23 cellular contexts compared by ENCODE assay signal in the genomic region with DNA sequence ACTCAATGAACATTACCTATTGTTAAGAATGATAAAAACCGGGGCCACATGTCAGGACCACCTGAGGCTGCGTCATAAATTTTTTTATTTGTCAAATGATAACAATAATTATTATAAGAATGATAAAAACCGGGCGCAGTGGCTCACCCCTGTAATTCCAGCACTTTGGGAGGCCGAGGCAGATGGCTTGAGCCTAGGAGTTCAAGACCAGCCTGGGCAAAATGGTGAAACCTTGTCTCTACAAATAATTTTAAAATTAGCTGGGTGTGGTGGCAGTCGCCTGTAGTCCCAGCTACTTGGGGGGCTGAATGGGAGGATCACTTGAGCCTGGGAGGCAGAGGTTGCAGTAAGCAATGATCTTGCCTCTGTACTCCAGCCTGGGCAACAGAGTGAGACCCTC. TPM values are rescaled to one million over a fixed set of nuclear protein-coding genes. Genes with fewer than 3 reads are reported as not detected.
DNase-seq lines count a peak whose midpoint lies in the region; ATAC-seq and TF ChIP-seq lines count a peak whose summit lies in the region.
"Had no signal": no experiment of that assay in that cellular context is flagged by ENCODE, and none has a peak within 500 bp of the region (broad histone marks: within the 10 kb centered on the region; RNA-seq: fewer than 3 reads in every experiment).

No MANE protein-coding gene starts in this region.

- H3F3A ChIP-seq in GM23338 (replicated peaks; ENCODE audit: low read depth) (0 out of 2 replicates have a peak, but pooled peaks cover 4% of the 10 kb centered on the region), SU-DHL-6 (ENCODE audit: insufficient read depth) (no peaks in the 10 kb centered on the region)

- H3K9me3 Mint-ChIP-seq in activated CD4-positive, alpha-beta T cell treated with anti-CD3 and anti-CD28 coated beads, Interleukin-2, amount 10 ng/mL, durations not matched to agents 7 days and 5 days, result no peaks in the 10 kb centered on the region
- no peaks in the 10 kb centered on the region for H3K9me3 Mint-ChIP-seq in activated CD4-positive, alpha-beta T cell treated with anti-CD3 and anti-CD28 coated beads for 36 hours (ENCODE audit: low read depth)
- no peaks in the 10 kb centered on the region for H3K9me3 Mint-ChIP-seq in GM23338
- H3K9me3 Mint-ChIP-seq: activated CD4-positive, alpha-beta T cell treated with anti-CD3 and anti-CD28 coated beads, Interleukin-2, amount 10 ng/mL, durations not matched to agents 24 days and 14 days; activated T-cell treated with anti-CD3 and anti-CD28 coated beads, Interleukin-2, amount 50 U/mL, for 72 hours; CD4-positive, alpha-beta T cell; central memory CD8-positive, alpha-beta T cell; dendritic cell treated with granulocyte-macrophage colony-stimulating factor and Interleukin-4, amounts not matched to agents 40 ng/mL and 50 ng/mL, for 4 days; endodermal cell; mesothelial cell of epicardium; stimulated activated memory B cell treated with anti-CD40 and anti-IgM and Interleukin-4, amounts not matched to agents 10 μg/mL and 1 μg/mL and 100 μg/mL, for 72 hours had no signal

- POLR2A ChIA-PET in activated CD4-positive, alpha-beta T cell treated with anti-CD3 and anti-CD28 coated beads, Interleukin-2, amount 10 ng/mL, durations not matched to agents 7 days and 5 days (lab: Charles Lee), result interaction anchor here (0.6 kb wide), 1 partner anchor 236 kb away, joined by 6 read pairs; no protein-coding TSS in a partner anchor
- POLR2A ChIA-PET in activated CD4-positive, alpha-beta T cell treated with anti-CD3 and anti-CD28 coated beads for 36 hours (lab: Charles Lee), result no interaction called here

- H3K27me3 Mint-ChIP-seq in activated CD4-positive, alpha-beta T cell treated with anti-CD3 and anti-CD28 coated beads, Interleukin-2, amount 10 ng/mL, durations not matched to agents 7 days and 5 days, result no peaks in the 10 kb centered on the region
- H3K27me3 Mint-ChIP-seq in activated CD4-positive, alpha-beta T cell treated with anti-CD3 and anti-CD28 coated beads for 36 hours, result no peaks in the 10 kb centered on the region
- H3K27me3 Mint-ChIP-seq in GM23338 (ENCODE audit: insufficient read depth, low read depth, poor library complexity), result peaks cover 5% of the 10 kb centered on the region
- H3K27me3 Mint-ChIP-seq in T-helper 17 cell, result no peaks in the 10 kb centered on the region
- H3K27me3 Mint-ChIP-seq: activated CD4-positive, alpha-beta T cell treated with anti-CD3 and anti-CD28 coated beads, Interleukin-2, amount 10 ng/mL, durations not matched to agents 24 days and 14 days; CD4-positive, alpha-beta T cell; central memory CD8-positive, alpha-beta T cell; naive B cell; stimulated activated memory B cell treated with anti-CD40 and anti-IgM and Interleukin-4, amounts not matched to agents 10 μg/mL and 1 μg/mL and 100 μg/mL, for 72 hours had no signal

- H3K27me3 ChIP-seq in GM23338 (ENCODE audit: insufficient read depth) (no peaks in the 10 kb centered on the region), SU-DHL-6 (ENCODE audit: low read length) (no peaks in the 10 kb centered on the region), neuron (ENCODE audit: insufficient read depth, low read length) (no peaks in the 10 kb centered on the region)

- H4K20me1 ChIP-seq in GM23338 (replicated peaks; ENCODE audit: insufficient read depth) (0 out of 2 replicates have a peak, but pooled peaks cover 7% of the 10 kb centered on the region), SU-DHL-6 (ENCODE audit: low read depth, low read length) (no peaks in the 10 kb centered on the region)

- H3K9me3 ChIP-seq in SU-DHL-6 (ENCODE audit: insufficient read depth, low read length), result no peaks in the 10 kb centered on the region
- H3K9me3 ChIP-seq in neuron (ENCODE audit: low read length), result no peaks in the 10 kb centered on the region
- H3K9me3 ChIP-seq in T-helper 17 cell (ENCODE audit: control insufficient read depth, low read length, poor library complexity, severe bottlenecking), result no peaks in the 10 kb centered on the region

- CTCF ChIA-PET in activated CD4-positive, alpha-beta T cell treated with anti-CD3 and anti-CD28 coated beads, Interleukin-2, amount 10 ng/mL, durations not matched to agents 7 days and 5 days (lab: Charles Lee), result interaction anchor here (0.8 kb wide), 1 partner anchor 44 kb away, joined by 5 read pairs; no protein-coding TSS in a partner anchor
- CTCF ChIA-PET in activated CD4-positive, alpha-beta T cell treated with anti-CD3 and anti-CD28 coated beads for 36 hours (lab: Charles Lee), result no interaction called here

- H3K4me1 Mint-ChIP-seq in activated CD4-positive, alpha-beta T cell treated with anti-CD3 and anti-CD28 coated beads, Interleukin-2, amount 10 ng/mL, durations not matched to agents 7 days and 5 days, result peaks cover 24% of the 10 kb centered on the region
- peaks cover 12% of the 10 kb centered on the region for H3K4me1 Mint-ChIP-seq in activated CD4-positive, alpha-beta T cell treated with anti-CD3 and anti-CD28 coated beads for 36 hours
- H3K4me1 Mint-ChIP-seq in GM23338 (peaks cover 11% of the 10 kb centered on the region; the same call in 2 of the 3 replicates), T-helper 17 cell (peaks cover 13% of the 10 kb centered on the region)

- H3K4me1 ChIP-seq in GM23338 (ENCODE audit: insufficient read depth) (peaks cover 8% of the 10 kb centered on the region; the same call in 1 of the 2 replicates), neuron (ENCODE audit: insufficient read depth, low read length) (peaks cover 5% of the 10 kb centered on the region)

- H3K79me2 ChIP-seq in GM23338 (replicated peaks; ENCODE audit: insufficient read depth) (peaks cover 36% of the 10 kb centered on the region), SU-DHL-6 (ENCODE audit: insufficient read depth, low read length) (peaks cover 32% of the 10 kb centered on the region)

- TF ChIP-seq CTCF in GM23338 (conservative IDR thresholded peaks at IDR 0.05; ENCODE audit: low read depth in 2 of 2), result no peak
- TF ChIP-seq CTCF in SU-DHL-6 (IDR thresholded peaks at IDR 0.05; ENCODE audit: insufficient read depth, low read length, poor library complexity, severe bottlenecking), result no peak

- no peak overlapping the region for H3K27ac ChIP-seq in GM23338 (ENCODE audit: low read depth)
- no peak overlapping the region for H3K27ac ChIP-seq in SU-DHL-6 (ENCODE audit: low read depth, low read length)
- H3K27ac ChIP-seq: HL-60, KMS-11 had no signal

- intact Hi-C loops in activated CD4-positive, alpha-beta T cell treated with anti-CD3 and anti-CD28 coated beads for 36 hours (cut with DNase I, micrococcal nuclease), result loop anchor here in 1 of 2 experiments (5.0 kb wide), 1 partner anchor 42 kb away; no protein-coding TSS in a partner anchor

- no peaks in the 10 kb centered on the region for H3K9me2 ChIP-seq in GM23338 (ENCODE audit: insufficient read depth)
- H3K9me2 ChIP-seq in SU-DHL-6 (replicated peaks; ENCODE audit: insufficient read depth, low read length), result no peaks in the 10 kb centered on the region

- H3K36me3 ChIP-seq in GM23338 (ENCODE audit: insufficient read depth), result peaks cover 12% of the 10 kb centered on the region; the same call in 1 of the 2 replicates
- no peaks in the 10 kb centered on the region for H3K36me3 ChIP-seq in SU-DHL-6 (ENCODE audit: low read length)
- no peaks in the 10 kb centered on the region for H3K36me3 ChIP-seq in neuron (ENCODE audit: insufficient read depth, low read length)

- no peak overlapping the region for H3K4me3 ChIP-seq in GM23338
- H3K4me3 ChIP-seq in SU-DHL-6 (ENCODE audit: insufficient read depth, low read length, poor library complexity, severe bottlenecking), result no peak overlapping the region
- peak overlapping the region; percentile 74 for H3K4me3 ChIP-seq in neuron (ENCODE audit: low read length)

- H3K4me2 ChIP-seq in GM23338 (peak overlapping the region; percentile 72; the same call in 1 of the 2 replicates), SU-DHL-6 (ENCODE audit: low read depth, low read length, poor library complexity, severe bottlenecking) (peak overlapping the region; percentile 74)
- H3K4me2 ChIP-seq: KMS-11 had no signal

- peaks cover 10% of the 10 kb centered on the region for H3K36me3 Mint-ChIP-seq in activated CD4-positive, alpha-beta T cell treated with anti-CD3 and anti-CD28 coated beads, Interleukin-2, amount 10 ng/mL, durations not matched to agents 7 days and 5 days (ENCODE audit: low read depth)
- H3K36me3 Mint-ChIP-seq in activated CD4-positive, alpha-beta T cell treated with anti-CD3 and anti-CD28 coated beads for 36 hours (ENCODE audit: low read depth), result peaks cover 13% of the 10 kb centered on the region
- H3K36me3 Mint-ChIP-seq in GM23338 (ENCODE audit: low read depth) (peaks cover 13% of the 10 kb centered on the region; the same call in 2 of the 3 replicates), T-helper 17 cell (ENCODE audit: low read depth) (peaks cover 3% of the 10 kb centered on the region)
- H3K36me3 Mint-ChIP-seq: mesothelial cell of epicardium; naive B cell; stimulated activated memory B cell treated with anti-CD40 and anti-IgM and Interleukin-4, amounts not matched to agents 10 μg/mL and 1 μg/mL and 100 μg/mL, for 72 hours had no signal

- peak overlapping the region; percentile 57 for H3K27ac Mint-ChIP-seq in activated CD4-positive, alpha-beta T cell treated with anti-CD3 and anti-CD28 coated beads, Interleukin-2, amount 10 ng/mL, durations not matched to agents 7 days and 5 days
- no peak overlapping the region for H3K27ac Mint-ChIP-seq in activated CD4-positive, alpha-beta T cell treated with anti-CD3 and anti-CD28 coated beads for 36 hours
- H3K27ac Mint-ChIP-seq in GM23338, result no peak overlapping the region
- H3K27ac Mint-ChIP-seq in T-helper 17 cell, result no peak overlapping the region
- H3K27ac Mint-ChIP-seq: activated T-cell treated with anti-CD3 and anti-CD28 coated beads, Interleukin-2, amount 50 U/mL, for 72 hours; mesothelial cell of epicardium had no signal

- DNase-seq in activated CD4-positive, alpha-beta T cell treated with anti-CD3 and anti-CD28 coated beads, Interleukin-2, amount 10 ng/mL, durations not matched to agents 7 days and 5 days, result no peak
- no peak for DNase-seq in activated CD4-positive, alpha-beta T cell treated with anti-CD3 and anti-CD28 coated beads for 36 hours
- DNase-seq in GM23338 (ENCODE audit: low spot score) (no peak), T-helper 17 cell (no peak), DMS153 treated with DMSO at 0.1 percent for 48 hours (lab: John Stamatoyannopoulos, UW; ENCODE audit: unreplicated experiment) (no peak)
- DNase-seq: EL, NCI-H1417 treated with DMSO at 0.1 percent for 48 hours had no signal

- no peak overlapping the region for H2AFZ ChIP-seq in GM23338
- H2AFZ ChIP-seq in SU-DHL-6 (ENCODE audit: low read depth, low read length, severe bottlenecking), result peak overlapping the region; percentile 79
- no peak overlapping the region for H2AFZ ChIP-seq in neuron (ENCODE audit: low read depth, low read length)

- no peak for ATAC-seq in activated CD4-positive, alpha-beta T cell treated with anti-CD3 and anti-CD28 coated beads for 36 hours
- ATAC-seq in GM23338 (no peak), T-helper 17 cell (no peak), HG02852 (IDR thresholded peaks at IDR 0.05; ENCODE audit: unreplicated experiment) (no peak)

- H3K4me3 Mint-ChIP-seq in activated CD4-positive, alpha-beta T cell treated with anti-CD3 and anti-CD28 coated beads, Interleukin-2, amount 10 ng/mL, durations not matched to agents 7 days and 5 days, result no peak overlapping the region
- no peak overlapping the region for H3K4me3 Mint-ChIP-seq in activated CD4-positive, alpha-beta T cell treated with anti-CD3 and anti-CD28 coated beads for 36 hours
- H3K4me3 Mint-ChIP-seq in GM23338, result no peak overlapping the region
- H3K4me3 Mint-ChIP-seq in T-helper 17 cell, result no peak overlapping the region

- no peak overlapping the region for H3K9ac ChIP-seq in SU-DHL-6 (ENCODE audit: low read length)
- H3K9ac ChIP-seq: KMS-11 had no signal

RNA-seq across cellular contexts. Expression of gene SHMT1, which starts 0.8 kb away (rescaled TPM):
- 10 to 100 TPM; 49.9 to 51.8 TPM for total RNA-seq in activated CD4-positive, alpha-beta T cell treated with anti-CD3 and anti-CD28 coated beads, Interleukin-2, amount 10 ng/mL, durations not matched to agents 7 days and 5 days
- total RNA-seq in activated CD4-positive, alpha-beta T cell treated with anti-CD3 and anti-CD28 coated beads for 36 hours, result 10 to 100 TPM; 58.7 to 61.0 TPM
- 33.3 and 33.5 TPM in 2 replicates for total RNA-seq in GM23338 (2014; rRNA removed; shearing (Covaris generic))
- 21.6 and 22.8 TPM in 2 replicates for polyA plus RNA-seq in GM23338 (2016; fragmentation: Nextera tagmentation; extraction: Ambion mirVana)
- total RNA-seq in T-helper 17 cell, result 10 to 100 TPM in 1 of 2 donors, 1 to 10 TPM in 1; 9.8 to 14.0 TPM

RNA-seq across cellular contexts. Expression of gene EVPLL, which starts 13.4 kb away (rescaled TPM):
- total RNA-seq in activated CD4-positive, alpha-beta T cell treated with anti-CD3 and anti-CD28 coated beads, Interleukin-2, amount 10 ng/mL, durations not matched to agents 7 days and 5 days, result not detected
- under 1 TPM in 1 of 2 experiments, not detected in 1; 0.37 TPM for total RNA-seq in activated CD4-positive, alpha-beta T cell treated with anti-CD3 and anti-CD28 coated beads for 36 hours
- total RNA-seq in GM23338 (2014; rRNA removed; shearing (Covaris generic)), result 0.12 and 0.42 TPM in 2 replicates
- polyA plus RNA-seq in GM23338 (2016; fragmentation: Nextera tagmentation; extraction: Ambion mirVana), result 0.18 and 0.56 TPM in 2 replicates
- not detected for total RNA-seq in T-helper 17 cell
- total RNA-seq: activated CD4-positive, alpha-beta T cell treated with anti-CD3 and anti-CD28 coated beads, Interleukin-2, amount 10 ng/mL, durations not matched to agents 24 days and 14 days; activated T-cell treated with anti-CD3 and anti-CD28 coated beads, Interleukin-2, amount 50 U/mL, for 72 hours; CD4-positive, alpha-beta T cell; endodermal cell; fibroblast of villous mesenchyme; mesothelial cell of epicardium; pulmonary artery endothelial cell had no signal

RNA-seq across cellular contexts. Expression of gene SMCR8, which starts 49.1 kb away (rescaled TPM):
- total RNA-seq in activated CD4-positive, alpha-beta T cell treated with anti-CD3 and anti-CD28 coated beads, Interleukin-2, amount 10 ng/mL, durations not matched to agents 7 days and 5 days, result 10 to 100 TPM; 25.0 to 25.8 TPM
- total RNA-seq in activated CD4-positive, alpha-beta T cell treated with anti-CD3 and anti-CD28 coated beads for 36 hours, result 10 to 100 TPM; 13.2 to 14.5 TPM
- total RNA-seq in GM23338 (2014; rRNA removed; shearing (Covaris generic)), result 19.0 and 20.1 TPM in 2 replicates
- 1.5 and 1.6 TPM in 2 replicates for polyA plus RNA-seq in GM23338 (2016; fragmentation: Nextera tagmentation; extraction: Ambion mirVana)
- 10 to 100 TPM; 37.9 to 51.6 TPM for total RNA-seq in T-helper 17 cell

RNA-seq across cellular contexts. Expression of gene TOP3A, which starts 49.4 kb away (rescaled TPM):
- total RNA-seq in activated CD4-positive, alpha-beta T cell treated with anti-CD3 and anti-CD28 coated beads, Interleukin-2, amount 10 ng/mL, durations not matched to agents 7 days and 5 days, result 10 to 100 TPM; 57.6 to 62.8 TPM
- 10 to 100 TPM; 44.1 to 57.9 TPM for total RNA-seq in activated CD4-positive, alpha-beta T cell treated with anti-CD3 and anti-CD28 coated beads for 36 hours
- total RNA-seq in GM23338 (2014; rRNA removed; shearing (Covaris generic)), result 60.2 and 76.7 TPM in 2 replicates
- 21.7 and 24.9 TPM in 2 replicates for polyA plus RNA-seq in GM23338 (2016; fragmentation: Nextera tagmentation; extraction: Ambion mirVana)
- 10 to 100 TPM; 31.8 to 38.4 TPM for total RNA-seq in T-helper 17 cell
